Comparison of ENCODE assay signal across 20 cellular contexts in the genomic region with DNA sequence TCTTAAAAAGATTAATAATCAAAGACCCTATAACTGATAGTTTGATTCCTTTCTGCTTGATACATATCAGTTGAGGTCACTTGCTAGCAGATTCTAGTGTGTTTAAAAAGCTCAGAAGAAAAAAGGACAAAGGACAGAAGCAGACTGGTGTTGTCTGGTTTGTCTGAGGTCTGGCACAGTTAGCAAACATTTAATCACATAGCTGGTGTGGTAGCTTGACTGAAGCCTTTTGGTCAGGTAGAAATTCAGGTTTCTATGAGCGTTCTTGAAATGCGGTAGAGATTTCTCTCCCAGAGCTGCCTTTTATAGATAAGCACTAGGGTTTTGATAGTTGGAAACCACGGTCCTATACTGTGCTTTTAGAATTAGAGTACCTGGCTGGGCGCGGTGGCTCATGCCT. TPM values are rescaled to one million over a fixed set of nuclear protein-coding genes. Genes with fewer than 3 reads are reported as not detected.
A peak's percentile ranks its signal among the peaks of the same experiment; 100 is the strongest.
DNase-seq lines count a peak whose midpoint lies in the region; ATAC-seq and TF ChIP-seq lines count a peak whose summit lies in the region.
"Had no signal": no experiment of that assay in that cellular context is flagged by ENCODE, and none has a peak within 500 bp of the region (broad histone marks: within the 10 kb centered on the region; RNA-seq: fewer than 3 reads in every experiment).

No MANE protein-coding gene starts in this region.

- H3K4me3 Mint-ChIP-seq in progenitor cell of endocrine pancreas (ENCODE audit: low read depth) = no peak overlapping the region
- H3K4me3 Mint-ChIP-seq: B cell, CD14-positive monocyte, H9, HFFc6 had no signal

- H3K4me1 Mint-ChIP-seq in progenitor cell of endocrine pancreas (ENCODE audit: low read depth) = peaks cover 22% of the 10 kb centered on the region

- H3K9me3 Mint-ChIP-seq in progenitor cell of endocrine pancreas (ENCODE audit: low read depth) = no peaks in the 10 kb centered on the region
- H3K9me3 Mint-ChIP-seq: HFFc6 had no signal

- peaks cover 27% of the 10 kb centered on the region for H3K27me3 Mint-ChIP-seq in progenitor cell of endocrine pancreas

- H3K36me3 Mint-ChIP-seq in progenitor cell of endocrine pancreas (ENCODE audit: insufficient read depth) = no peaks in the 10 kb centered on the region
- H3K36me3 Mint-ChIP-seq: CD14-positive monocyte had no signal

- TF ChIP-seq CTCF in progenitor cell of endocrine pancreas (IDR thresholded peaks at IDR 0.05; ENCODE audit: unreplicated experiment) = no peak

- ATAC-seq in HG03196 (IDR thresholded peaks at IDR 0.05; ENCODE audit: unreplicated experiment) (no peak), GM19467 (IDR thresholded peaks at IDR 0.05; ENCODE audit: unreplicated experiment) (no peak)
- ATAC-seq: A549, GM12878 had no signal

- H3K27ac Mint-ChIP-seq in progenitor cell of endocrine pancreas = peak overlapping the region; percentile 72
- H3K27ac Mint-ChIP-seq: B cell, CD14-positive monocyte, H9, HFFc6 had no signal

- DNase-seq in DMS53 (lab: John Stamatoyannopoulos, UW) (peak; percentile 84), NCI-H2029 (lab: John Stamatoyannopoulos, UW) (peak; percentile 79), astrocyte of the hippocampus (ENCODE audit: low read depth, low spot score) (peak; percentile 45), progenitor cell of endocrine pancreas (ENCODE audit: low spot score, unreplicated experiment) (no peak), GDM1 (lab: John Stamatoyannopoulos, UW) (no peak)
- DNase-seq: H9, HFFc6, Karpas-422, NCI-H1694, NCI-H524 treated with DMSO at 0.1 percent for 48 hours, RPMI8226, SK-N-SH had no signal

RNA-seq across cellular contexts. Expression of gene TSPAN11, which starts 4.7 kb away (rescaled TPM):
- total RNA-seq in progenitor cell of endocrine pancreas = 17.5 and 24.1 TPM in 2 replicates
- total RNA-seq: B cell, MCF 10A, PC-9 had no signal

Comparison
In these comparisons a context has a peak if more than half of its experiments do, and no peak if none do; other contexts are left out.
1. DNase-seq: peak in DMS53 (single experiment), NCI-H2029 (single experiment) and astrocyte of the hippocampus (single experiment); none in progenitor cell of endocrine pancreas (single experiment) and GDM1 (single experiment).